In the genomic region with DNA sequence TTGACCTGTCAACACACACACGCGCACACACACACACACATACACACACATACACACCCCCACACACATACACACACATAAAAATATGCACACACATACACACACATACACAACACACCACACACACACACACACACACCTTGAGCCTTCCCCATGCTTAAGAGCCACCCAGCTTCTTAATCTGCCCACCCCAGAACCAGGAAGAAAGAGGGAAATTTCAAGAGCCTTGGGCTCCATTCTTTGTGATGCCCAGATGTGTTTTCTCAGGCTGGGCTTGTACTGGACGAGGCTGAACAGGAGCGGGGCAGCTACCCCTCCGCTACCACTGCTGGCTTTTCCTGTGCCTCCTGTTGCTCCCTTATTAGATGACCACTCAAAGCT, we compare ENCODE assay signal across 1 cellular context.
TF ChIP-seq lines count a peak whose summit lies in the region.

No MANE protein-coding gene starts in this region.

TF ChIP-seq in H1, 55 proteins besides CTCF, POLR2A, EP300 and RAD21:
- no peak for TF ChIP-seq POU5F1 (IDR thresholded peaks at IDR 0.05; ENCODE audit: low read depth, low read length)
- no peak for TF ChIP-seq SUZ12 (IDR thresholded peaks at IDR 0.05; ENCODE audit: low read length)
- TF ChIP-seq RBBP5 (IDR thresholded peaks at IDR 0.05; ENCODE audit: borderline replicate concordance, low read depth, low read length): no peak
- TF ChIP-seq TCF12 (IDR thresholded peaks at IDR 0.05; ENCODE audit: low read depth, low read length): no peak
- no peak for TF ChIP-seq CEBPB (IDR thresholded peaks at IDR 0.05; ENCODE audit: low read depth, low read length)
- no peak for TF ChIP-seq YY1 (IDR thresholded peaks at IDR 0.05; ENCODE audit: low read depth, low read length)
- TF ChIP-seq TBP (IDR thresholded peaks at IDR 0.05; ENCODE audit: low read depth, low read length): no peak
- TF ChIP-seq, protein P1, sequence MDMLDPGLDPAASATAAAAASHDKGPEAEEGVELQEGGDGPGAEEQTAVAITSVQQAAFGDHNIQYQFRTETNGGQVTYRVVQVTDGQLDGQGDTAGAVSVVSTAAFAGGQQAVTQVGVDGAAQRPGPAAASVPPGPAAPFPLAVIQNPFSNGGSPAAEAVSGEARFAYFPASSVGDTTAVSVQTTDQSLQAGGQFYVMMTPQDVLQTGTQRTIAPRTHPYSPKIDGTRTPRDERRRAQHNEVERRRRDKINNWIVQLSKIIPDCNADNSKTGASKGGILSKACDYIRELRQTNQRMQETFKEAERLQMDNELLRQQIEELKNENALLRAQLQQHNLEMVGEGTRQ (IDR thresholded peaks at IDR 0.05; ENCODE audit: low read length): no peak
- no peak for TF ChIP-seq EZH2 (IDR thresholded peaks at IDR 0.05; ENCODE audit: low read depth, low read length, severe bottlenecking)
- TF ChIP-seq PHF8 (conservative IDR thresholded peaks at IDR 0.05; ENCODE audit: low read depth, low read length): no peak
- TF ChIP-seq TAF1 (IDR thresholded peaks at IDR 0.05; ENCODE audit: low read depth, low read length): no peak
- TF ChIP-seq RNF2 (IDR thresholded peaks at IDR 0.05; ENCODE audit: borderline replicate concordance, low read depth, low read length, missing control alignments, poor library complexity, severe bottlenecking): no peak
- TF ChIP-seq TAF7 (optimal IDR thresholded peaks at IDR 0.05; ENCODE audit: borderline replicate concordance, low read depth, low read length): no peak
- no peak for TF ChIP-seq SIRT6 (IDR thresholded peaks at IDR 0.05; ENCODE audit: low read length)
- TF ChIP-seq FOSL1 (IDR thresholded peaks at IDR 0.05; ENCODE audit: insufficient read depth, low read depth, low read length): no peak
- no peak for TF ChIP-seq RXRA (IDR thresholded peaks at IDR 0.05; ENCODE audit: insufficient read depth, low read depth, low read length)
- no peak for TF ChIP-seq CREB1 (IDR thresholded peaks at IDR 0.05)
- no peak for TF ChIP-seq HDAC2 (IDR thresholded peaks at IDR 0.05; ENCODE audit: borderline replicate concordance in 1 of 2, low read depth in 2 of 2, low read length in 2 of 2)
- TF ChIP-seq JUND (IDR thresholded peaks at IDR 0.05; ENCODE audit: low read length): no peak
- TF ChIP-seq CBX8 (IDR thresholded peaks at IDR 0.05; ENCODE audit: borderline replicate concordance, low read depth, low read length): no peak
